8 cellular contexts compared by ENCODE assay signal in the genomic region with DNA sequence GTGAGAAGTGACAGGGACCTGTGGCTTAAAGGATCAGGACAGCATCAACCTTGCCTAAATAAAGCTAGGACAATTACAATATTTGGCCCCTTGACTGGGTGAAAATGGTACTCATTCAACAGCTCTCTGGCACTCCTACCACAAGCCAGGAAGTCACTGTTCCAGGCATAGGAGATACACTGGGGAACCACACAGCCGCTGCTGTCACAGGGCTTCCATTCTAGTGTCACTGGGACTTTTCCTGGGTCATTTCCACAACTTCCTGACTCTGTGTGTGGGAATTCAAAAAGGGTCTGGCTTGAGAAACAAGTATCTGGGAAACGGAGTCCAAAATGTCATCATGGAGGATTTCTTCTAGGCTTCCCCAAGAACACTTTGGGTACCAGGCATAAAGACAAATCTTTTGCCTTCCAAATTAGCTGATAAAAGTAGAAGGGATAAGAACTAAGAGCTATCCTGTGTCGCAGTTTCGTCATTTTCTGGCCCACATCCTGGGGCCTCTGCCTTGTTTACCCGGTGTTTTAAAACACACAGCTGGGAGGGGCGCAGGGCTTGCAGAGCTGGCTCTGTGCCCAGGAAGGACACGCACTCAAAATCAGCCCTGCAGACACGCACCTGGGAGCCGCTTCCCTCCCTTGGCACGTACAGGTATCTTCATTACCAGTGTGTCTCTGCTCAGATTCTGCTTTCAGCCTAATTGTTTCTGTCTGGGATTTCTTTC. TPM values are rescaled to one million over a fixed set of nuclear protein-coding genes. Genes with fewer than 3 reads are reported as not detected.
DNase-seq lines count a peak whose midpoint lies in the region; ATAC-seq and TF ChIP-seq lines count a peak whose summit lies in the region.

No MANE protein-coding gene starts in this region.

- H3K27ac Mint-ChIP-seq in chondrocyte (ENCODE audit: unreplicated experiment) = no peak overlapping the region

- H3K9me3 Mint-ChIP-seq in chondrocyte (ENCODE audit: low read depth) = no peaks in the 10 kb centered on the region

- peaks cover 0 to 10% of the 10 kb centered on the region in 2 donors for H3K4me1 ChIP-seq in lung (ENCODE audit: control insufficient read depth in 2 of 2, insufficient read depth in 2 of 2, low read length in 2 of 2)

- H3K36me3 ChIP-seq in lung (ENCODE audit: control insufficient read depth in 2 of 2, insufficient read depth in 2 of 2, low read length in 2 of 2) = no peaks in the 10 kb centered on the region

- H3K4me3 ChIP-seq in HL-60 (replicated peaks; ENCODE audit: insufficient read depth, low read length) (no peak overlapping the region), lung (no peak overlapping the region)

- 17 to 21% methylated on average over 10 of the region's 10 CpGs for WGBS in lung, 2 donors

- H3K27ac ChIP-seq in HL-60 (replicated peaks) (peak overlapping the region; percentile 7), lung (ENCODE audit: low read depth in 1 of 2, low read length in 1 of 2) (peak overlapping the region in 1 of 2 donors; percentile 57)

- no peak overlapping the region for H3K4me3 Mint-ChIP-seq in chondrocyte (ENCODE audit: unreplicated experiment)

- TF ChIP-seq CTCF in HL-60 (IDR thresholded peaks at IDR 0.05; ENCODE audit: insufficient read depth, low read length) (no peak), lung (IDR thresholded peaks at IDR 0.05; ENCODE audit: control extremely low read depth, extremely low read depth) (no peak), chondrocyte (IDR thresholded peaks at IDR 0.05) (no peak)

- no peaks in the 10 kb centered on the region for H3K27me3 ChIP-seq in HL-60 (ENCODE audit: insufficient read depth, poor library complexity, severe bottlenecking)
- no peaks in the 10 kb centered on the region for H3K27me3 ChIP-seq in lung (ENCODE audit: control insufficient read depth, insufficient read depth)

- ATAC-seq in lung (ENCODE audit: insufficient read depth, low FRiP score) (peak; percentile 10), HG03097 (IDR thresholded peaks at IDR 0.05; ENCODE audit: low FRiP score, unreplicated experiment) (no peak)

- H3K36me3 Mint-ChIP-seq in chondrocyte (ENCODE audit: low read depth) = no peaks in the 10 kb centered on the region

- peak; percentile 25 to 57 for DNase-seq in HL-60 (ENCODE audit: low read depth in 1 of 2, low spot score in 1 of 2)
- peak; percentile 95 for DNase-seq in NCI-H748 (lab: John Stamatoyannopoulos, UW; ENCODE audit: unreplicated experiment)
- DNase-seq in activated gamma-delta T cell treated with anti-CD3 and anti-CD28 coated beads, Interleukin-2, amount 50 U/mL, for 16 hours (ENCODE audit: low read depth) = peak; percentile 24
- peak; percentile 71 for DNase-seq in lung (ENCODE audit: low spot score)
- no peak for DNase-seq in chondrocyte (ENCODE audit: low spot score)
- DNase-seq in HUDEP-2 (lab: John Stamatoyannopoulos, UW; ENCODE audit: unreplicated experiment in 76 of 76) = no peak
- no peak for DNase-seq in NOMO-1 treated with dmso at 0.1 percent for 144 hours (lab: John Stamatoyannopoulos, UW; ENCODE audit: unreplicated experiment)

- H3K4me1 Mint-ChIP-seq in chondrocyte (ENCODE audit: low read depth) = no peaks in the 10 kb centered on the region

- peaks cover 3% of the 10 kb centered on the region for H3K27me3 Mint-ChIP-seq in chondrocyte (ENCODE audit: low read depth)

- peaks cover 0 to 3% of the 10 kb centered on the region in 2 donors for H3K9me3 ChIP-seq in lung (ENCODE audit: control insufficient read depth in 2 of 2, insufficient read depth in 1 of 2, low read length in 1 of 2)

RNA-seq across cellular contexts. Expression of a gene that starts 38.0 kb away (rescaled TPM):
- total RNA-seq in lung (10 to 100 TPM; 11.6 to 20.5 TPM), chondrocyte (not detected in 3 replicates)
- polyA plus RNA-seq in lung = 10 to 100 TPM; 15.0 to 17.0 TPM

RNA-seq across cellular contexts. Expression of a gene that starts 41.7 kb away (rescaled TPM):
- 10 to 100 TPM; 23.2 to 31.9 TPM for total RNA-seq in lung
- 10 to 100 TPM in 1 of 2 donors, 1 to 10 TPM in 1; 8.1 to 11.9 TPM for polyA plus RNA-seq in lung
- total RNA-seq in chondrocyte = 20.1 to 22.1 TPM (median 21.2 TPM) in 3 replicates

Comparison
In these comparisons a context has a peak if more than half of its experiments do, and no peak if none do; other contexts are left out.
1. DNase-seq: peak in HL-60 (2 of 2), NCI-H748 (single experiment), activated gamma-delta T cell treated with anti-CD3 and anti-CD28 coated beads, Interleukin-2, amount 50 U/mL, for 16 hours (single experiment) and lung (single experiment); none in chondrocyte (single experiment), HUDEP-2 (0 of 76) and NOMO-1 treated with dmso at 0.1 percent for 144 hours (single experiment).
2. RNA of a gene that starts 38.0 kb away (total RNA-seq): 11.6 to 20.5 TPM in lung; not detected in chondrocyte; every median in the first group is over 10 times any median in the second.